ENCODE assay signal across 20 cellular contexts in the genomic region with DNA sequence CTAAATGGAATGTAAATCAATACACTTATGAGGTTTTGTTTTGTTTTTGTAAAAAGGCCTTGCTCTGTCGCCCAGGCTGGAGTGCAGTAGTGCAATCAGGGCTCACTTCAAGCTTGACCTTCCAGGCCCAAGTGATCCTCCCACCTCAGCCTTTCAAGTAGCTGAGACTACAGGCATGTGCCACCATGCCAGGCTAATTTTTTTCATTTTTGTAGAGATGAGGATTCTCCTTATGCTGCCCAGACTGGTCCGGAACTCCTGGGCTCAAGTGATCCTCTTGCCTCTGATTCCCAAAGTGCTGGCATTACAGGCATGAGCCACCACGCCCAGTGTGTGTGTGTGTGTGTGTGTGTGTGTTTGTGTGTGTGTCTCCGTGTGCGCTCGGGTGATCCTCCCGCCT. TPM values are rescaled to one million over a fixed set of nuclear protein-coding genes. Genes with fewer than 3 reads are reported as not detected.
A peak's percentile ranks its signal among the peaks of the same experiment; 100 is the strongest.
DNase-seq lines count a peak whose midpoint lies in the region; ATAC-seq and TF ChIP-seq lines count a peak whose summit lies in the region.
"Had no signal": no experiment of that assay in that cellular context is flagged by ENCODE, and none has a peak within 500 bp of the region (broad histone marks: within the 10 kb centered on the region; RNA-seq: fewer than 3 reads in every experiment).

No MANE protein-coding gene starts in this region.

- H3K27me3 ChIP-seq in upper lobe of right lung: no peaks in the 10 kb centered on the region
- H3K27me3 ChIP-seq: BLaER1 treated with 17β-estradiol and CSF1 and Interleukin-3, amounts not matched to agents 10 nM and 100 nM; Peyer's patch had no signal

- H3K9me3 Mint-ChIP-seq in stimulated activated naive CD8-positive, alpha-beta T cell treated with anti-CD3 and anti-CD28 coated beads, Interleukin-15, Interleukin-2, amounts not matched to agents 100 ng/mL and 50 ng/mL, for 24 hours: no peaks in the 10 kb centered on the region
- no peaks in the 10 kb centered on the region for H3K9me3 Mint-ChIP-seq in activated T-helper 1 cell treated with anti-CD3 and anti-CD28 coated beads, Interleukin-12 subunit alpha, Interleukin-12 subunit beta, Interleukin-2, Interleukin-4 antibody, amounts not matched to agents 30 ng/mL and 10 ng/mL and 1 ng/mL, durations not matched to agents 14 hours and 24 hours and 36 hours
- H3K9me3 Mint-ChIP-seq in nephron progenitor cell: peaks cover 6% of the 10 kb centered on the region
- H3K9me3 Mint-ChIP-seq: CD8-positive, alpha-beta memory T cell had no signal

- H3K27me3 Mint-ChIP-seq in stimulated activated naive CD8-positive, alpha-beta T cell treated with anti-CD3 and anti-CD28 coated beads, Interleukin-15, Interleukin-2, amounts not matched to agents 100 ng/mL and 50 ng/mL, for 24 hours: no peaks in the 10 kb centered on the region
- H3K27me3 Mint-ChIP-seq in activated T-helper 1 cell treated with anti-CD3 and anti-CD28 coated beads, Interleukin-12 subunit alpha, Interleukin-12 subunit beta, Interleukin-2, Interleukin-4 antibody, amounts not matched to agents 30 ng/mL and 10 ng/mL and 1 ng/mL, durations not matched to agents 14 hours and 24 hours and 36 hours (ENCODE audit: insufficient read depth): no peaks in the 10 kb centered on the region
- no peaks in the 10 kb centered on the region for H3K27me3 Mint-ChIP-seq in nephron progenitor cell (ENCODE audit: low read depth, poor library complexity)
- H3K27me3 Mint-ChIP-seq: CD8-positive, alpha-beta memory T cell had no signal

- peaks cover 30% of the 10 kb centered on the region for H3K4me1 Mint-ChIP-seq in stimulated activated naive CD8-positive, alpha-beta T cell treated with anti-CD3 and anti-CD28 coated beads, Interleukin-15, Interleukin-2, amounts not matched to agents 100 ng/mL and 50 ng/mL, for 24 hours (ENCODE audit: low read depth)
- peaks cover 25% of the 10 kb centered on the region for H3K4me1 Mint-ChIP-seq in activated T-helper 1 cell treated with anti-CD3 and anti-CD28 coated beads, Interleukin-12 subunit alpha, Interleukin-12 subunit beta, Interleukin-2, Interleukin-4 antibody, amounts not matched to agents 30 ng/mL and 10 ng/mL and 1 ng/mL, durations not matched to agents 14 hours and 24 hours and 36 hours (ENCODE audit: low read depth)
- H3K4me1 Mint-ChIP-seq in nephron progenitor cell: peaks cover 45% of the 10 kb centered on the region

- intact Hi-C loops in activated T-helper 1 cell treated with anti-CD3 and anti-CD28 coated beads, Interleukin-12 subunit alpha, Interleukin-12 subunit beta, Interleukin-2, Interleukin-4 antibody, amounts not matched to agents 30 ng/mL and 10 ng/mL and 1 ng/mL, durations not matched to agents 14 hours and 24 hours and 36 hours (cut with micrococcal nuclease): loop anchor here (5.0 kb wide), 3 partner anchors 56 to 746 kb away; partner anchors contain the start of gene PDCD7
- intact Hi-C loops in upper lobe of right lung (cut with DNase I): no loop called here

- no peak for DNase-seq in stimulated activated naive CD8-positive, alpha-beta T cell treated with anti-CD3 and anti-CD28 coated beads, Interleukin-15, Interleukin-2, amounts not matched to agents 100 U/mL and 50 U/mL, for 24 hours
- DNase-seq in activated T-helper 1 cell treated with anti-CD3 and anti-CD28 coated beads, Interleukin-12 subunit alpha, Interleukin-12 subunit beta, Interleukin-2, Interleukin-4 antibody, amounts not matched to agents 30 ng/mL and 10 ng/mL and 1 ng/mL, durations not matched to agents 14 hours and 24 hours and 36 hours (ENCODE audit: low spot score): no peak
- DNase-seq in nephron progenitor cell (no peak), upper lobe of right lung (no peak), hypothalamus (lab: John Stamatoyannopoulos, UW) (no peak)
- DNase-seq: CD8-positive, alpha-beta memory T cell; DMS79 treated with DMSO at 0.1 percent for 48 hours; KBM-7; NCI-H1105 treated with DMSO at 0.1 percent for 48 hours; NCI-H1694; NCI-H2081 treated with DMSO at 0.1 percent for 48 hours; NCI-H748 treated with DMSO at 0.1 percent for 48 hours; NK-92 treated with Interleukin-12 subunit alpha and Interleukin-12 subunit beta, amount 100 ng/mL, for 24 hours had no signal

- H3K9me3 ChIP-seq in upper lobe of right lung: no peaks in the 10 kb centered on the region
- H3K9me3 ChIP-seq: HAP-1, Peyer's patch had no signal

- no peaks in the 10 kb centered on the region for H3K36me3 ChIP-seq in upper lobe of right lung
- H3K36me3 ChIP-seq: HAP-1, Peyer's patch had no signal

- peaks cover 14% of the 10 kb centered on the region for H3K4me1 ChIP-seq in upper lobe of right lung

- TF ChIP-seq CTCF in nephron progenitor cell (IDR thresholded peaks at IDR 0.05) (no peak), upper lobe of right lung (IDR thresholded peaks at IDR 0.05) (no peak)

- no peak for ATAC-seq in stimulated activated naive CD8-positive, alpha-beta T cell treated with anti-CD3 and anti-CD28 coated beads, Interleukin-15, Interleukin-2, amounts not matched to agents 100 U/mL and 50 U/mL, for 24 hours
- no peak for ATAC-seq in HG02981 (IDR thresholded peaks at IDR 0.05; ENCODE audit: unreplicated experiment)
- no peak for ATAC-seq in upper lobe of right lung
- ATAC-seq: HepG2, Right ventricle myocardium inferior had no signal

- peaks cover 3% of the 10 kb centered on the region for H3K36me3 Mint-ChIP-seq in stimulated activated naive CD8-positive, alpha-beta T cell treated with anti-CD3 and anti-CD28 coated beads, Interleukin-15, Interleukin-2, amounts not matched to agents 100 ng/mL and 50 ng/mL, for 24 hours (ENCODE audit: low read depth)
- H3K36me3 Mint-ChIP-seq in activated T-helper 1 cell treated with anti-CD3 and anti-CD28 coated beads, Interleukin-12 subunit alpha, Interleukin-12 subunit beta, Interleukin-2, Interleukin-4 antibody, amounts not matched to agents 30 ng/mL and 10 ng/mL and 1 ng/mL, durations not matched to agents 14 hours and 24 hours and 36 hours (ENCODE audit: low read depth): peaks cover 6% of the 10 kb centered on the region
- H3K36me3 Mint-ChIP-seq in nephron progenitor cell (ENCODE audit: low read depth): peaks cover 13% of the 10 kb centered on the region

- peak overlapping the region; percentile 61 for H3K4me3 Mint-ChIP-seq in stimulated activated naive CD8-positive, alpha-beta T cell treated with anti-CD3 and anti-CD28 coated beads, Interleukin-15, Interleukin-2, amounts not matched to agents 100 ng/mL and 50 ng/mL, for 24 hours
- peak overlapping the region; percentile 64 for H3K4me3 Mint-ChIP-seq in activated T-helper 1 cell treated with anti-CD3 and anti-CD28 coated beads, Interleukin-12 subunit alpha, Interleukin-12 subunit beta, Interleukin-2, Interleukin-4 antibody, amounts not matched to agents 30 ng/mL and 10 ng/mL and 1 ng/mL, durations not matched to agents 14 hours and 24 hours and 36 hours
- peak overlapping the region; percentile 13 for H3K4me3 Mint-ChIP-seq in nephron progenitor cell

- no peak overlapping the region for H3K4me3 ChIP-seq in upper lobe of right lung

- no peak overlapping the region for H3K27ac ChIP-seq in upper lobe of right lung

- no peak overlapping the region for H3K27ac Mint-ChIP-seq in stimulated activated naive CD8-positive, alpha-beta T cell treated with anti-CD3 and anti-CD28 coated beads, Interleukin-15, Interleukin-2, amounts not matched to agents 100 ng/mL and 50 ng/mL, for 24 hours
- no peak overlapping the region for H3K27ac Mint-ChIP-seq in activated T-helper 1 cell treated with anti-CD3 and anti-CD28 coated beads, Interleukin-12 subunit alpha, Interleukin-12 subunit beta, Interleukin-2, Interleukin-4 antibody, amounts not matched to agents 30 ng/mL and 10 ng/mL and 1 ng/mL, durations not matched to agents 14 hours and 24 hours and 36 hours
- H3K27ac Mint-ChIP-seq in nephron progenitor cell: no peak overlapping the region

RNA-seq across cellular contexts. Expression of gene TRIP4, which starts 1.3 kb away (rescaled TPM):
- total RNA-seq in activated T-helper 1 cell treated with anti-CD3 and anti-CD28 coated beads, Interleukin-12 subunit alpha, Interleukin-12 subunit beta, Interleukin-2, Interleukin-4 antibody, amounts not matched to agents 30 ng/mL and 10 ng/mL and 1 ng/mL, durations not matched to agents 14 hours and 24 hours and 36 hours: 17.5 and 21.7 TPM in 2 replicates
- 27.5 TPM for total RNA-seq in upper lobe of right lung

RNA-seq across cellular contexts. Expression of gene PCLAF, which starts 5.0 kb away (rescaled TPM):
- total RNA-seq in activated T-helper 1 cell treated with anti-CD3 and anti-CD28 coated beads, Interleukin-12 subunit alpha, Interleukin-12 subunit beta, Interleukin-2, Interleukin-4 antibody, amounts not matched to agents 30 ng/mL and 10 ng/mL and 1 ng/mL, durations not matched to agents 14 hours and 24 hours and 36 hours: 58.6 and 69.8 TPM in 2 replicates
- 2.8 TPM for total RNA-seq in upper lobe of right lung

RNA-seq across cellular contexts. Expression of gene CSNK1G1, which starts 30.3 kb away (rescaled TPM):
- total RNA-seq in activated T-helper 1 cell treated with anti-CD3 and anti-CD28 coated beads, Interleukin-12 subunit alpha, Interleukin-12 subunit beta, Interleukin-2, Interleukin-4 antibody, amounts not matched to agents 30 ng/mL and 10 ng/mL and 1 ng/mL, durations not matched to agents 14 hours and 24 hours and 36 hours: 31.3 and 33.2 TPM in 2 replicates
- 19.8 TPM for total RNA-seq in upper lobe of right lung

Comparison
In these comparisons a context has a peak if more than half of its experiments do, and no peak if none do; other contexts are left out.
1. H3K4me3 Mint-ChIP-seq: peak in every context shown above with its lines; median percentile 64 in activated T-helper 1 cell treated with anti-CD3 and anti-CD28 coated beads, Interleukin-12 subunit alpha, Interleukin-12 subunit beta, Interleukin-2, Interleukin-4 antibody, amounts not matched to agents 30 ng/mL and 10 ng/mL and 1 ng/mL, durations not matched to agents 14 hours and 24 hours and 36 hours; 61 in stimulated activated naive CD8-positive, alpha-beta T cell treated with anti-CD3 and anti-CD28 coated beads, Interleukin-15, Interleukin-2, amounts not matched to agents 100 ng/mL and 50 ng/mL, for 24 hours; 13 in nephron progenitor cell.
2. RNA of gene PCLAF, which starts 5.0 kb away (total RNA-seq): 58.6 to 69.8 TPM in activated T-helper 1 cell treated with anti-CD3 and anti-CD28 coated beads, Interleukin-12 subunit alpha, Interleukin-12 subunit beta, Interleukin-2, Interleukin-4 antibody, amounts not matched to agents 30 ng/mL and 10 ng/mL and 1 ng/mL, durations not matched to agents 14 hours and 24 hours and 36 hours; 2.8 TPM in upper lobe of right lung (single experiment); every median in the first group is over 10 times any median in the second.